In the genomic region with DNA sequence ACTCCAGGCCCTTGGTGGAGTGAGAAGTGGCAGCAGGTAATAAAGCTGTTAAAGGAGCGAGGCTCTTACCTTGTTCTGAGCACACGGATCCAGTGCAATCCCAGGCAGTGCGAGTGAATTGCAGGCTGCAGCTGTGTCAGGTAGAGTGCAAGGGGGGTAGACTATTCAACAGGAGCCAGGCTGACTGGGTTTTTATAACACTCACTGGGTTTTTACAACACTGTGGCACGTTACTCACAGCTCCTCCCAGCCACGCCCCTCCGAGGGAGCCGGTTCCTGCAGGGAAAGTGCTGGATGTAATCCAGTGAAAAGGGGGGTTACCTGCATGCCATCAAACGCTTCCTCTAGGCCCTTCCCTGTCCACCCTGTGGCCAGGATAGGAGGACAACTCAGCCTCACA, we compare ENCODE assay signal across 17 cellular contexts. TPM values are rescaled to one million over a fixed set of nuclear protein-coding genes. Genes with fewer than 3 reads are reported as not detected.
DNase-seq lines count a peak whose midpoint lies in the region; ATAC-seq and TF ChIP-seq lines count a peak whose summit lies in the region.
"Had no signal": no experiment of that assay in that cellular context is flagged by ENCODE, and none has a peak within 500 bp of the region (broad histone marks: within the 10 kb centered on the region; RNA-seq: fewer than 3 reads in every experiment).

No MANE protein-coding gene starts in this region.

- POLR2A ChIA-PET in WTC11 (lab: Charles Lee), result no interaction called here
- POLR2A ChIA-PET in CD4-positive, alpha-beta memory T cell (lab: Charles Lee; ENCODE audit: partially characterized antibody), result no interaction called here

- H3K36me3 Mint-ChIP-seq in WTC11, result no peaks in the 10 kb centered on the region
- H3K36me3 Mint-ChIP-seq in CD4-positive, alpha-beta memory T cell, result no peaks in the 10 kb centered on the region
- H3K36me3 Mint-ChIP-seq: activated naive CD4-positive, alpha-beta T cell treated with anti-CD3 and anti-CD28 coated beads, Interleukin-2, amount 10 ng/mL, durations not matched to agents 7 days and 5 days had no signal

- TF ChIP-seq CTCF in WTC11 (IDR thresholded peaks at IDR 0.05), result no peak

- no peaks in the 10 kb centered on the region for H3K27me3 Mint-ChIP-seq in WTC11 (ENCODE audit: low read depth)
- H3K27me3 Mint-ChIP-seq in stimulated activated naive CD8-positive, alpha-beta T cell treated with anti-CD3 and anti-CD28 coated beads, Interleukin-15, amount 100 ng/mL, for 72 hours, result peaks cover 15% of the 10 kb centered on the region
- H3K27me3 Mint-ChIP-seq in CD4-positive, alpha-beta memory T cell, result peaks cover 15 to 32% of the 10 kb centered on the region in 2 donors

- H3K36me3 ChIP-seq in CD4-positive, alpha-beta memory T cell (ENCODE audit: insufficient read depth, low read length), result no peaks in the 10 kb centered on the region
- no peaks in the 10 kb centered on the region for H3K36me3 ChIP-seq in SJCRH30
- H3K36me3 ChIP-seq: MG63 had no signal

- no peak for DNase-seq in left cardiac atrium
- no peak for DNase-seq in Right ventricle myocardium superior
- peak; percentile 25 for DNase-seq in WTC11 (ENCODE audit: low spot score)
- DNase-seq in left colon, result peak; percentile 89 to 92
- no peak for DNase-seq in stimulated activated naive CD8-positive, alpha-beta T cell treated with anti-CD3 and anti-CD28 coated beads, Interleukin-15, amount 100 ng/mL, for 72 hours
- DNase-seq in activated naive CD4-positive, alpha-beta T cell treated with anti-CD3 and anti-CD28 coated beads, Interleukin-2, amount 50 U/mL, for 16 hours, result no peak
- no peak for DNase-seq in CD4-positive, alpha-beta memory T cell
- DNase-seq in SJCRH30, result no peak
- DNase-seq: activated naive CD4-positive, alpha-beta T cell treated with anti-CD3 and anti-CD28 coated beads, Interleukin-2, amount 10 ng/mL, durations not matched to agents 7 days and 5 days; cerebellar nuclear complex; hypothalamus; MG63; NCI-H446; stimulated activated CD4-positive, alpha-beta T cell treated with anti-CD3 and anti-CD28 coated beads, Interleukin-2, amount 100 ng/mL, for 24 hours had no signal

- no peak overlapping the region for H3K4me3 ChIP-seq in CD4-positive, alpha-beta memory T cell (ENCODE audit: low read length in 2 of 2)
- no peak overlapping the region for H3K4me3 ChIP-seq in SJCRH30
- H3K4me3 ChIP-seq: MG63 had no signal

- H3K9me3 ChIP-seq in CD4-positive, alpha-beta memory T cell (ENCODE audit: control insufficient read depth in 1 of 2, low read length in 2 of 2), result no peaks in the 10 kb centered on the region
- no peaks in the 10 kb centered on the region for H3K9me3 ChIP-seq in SJCRH30 (replicated peaks)
- H3K9me3 ChIP-seq: MG63 had no signal

- CTCF ChIA-PET in WTC11 (lab: Charles Lee), result interaction anchor here (0.9 to 3.8 kb wide), 4 partner anchors 18 to 132 kb away, joined by 3 to 20 read pairs (median 16); no protein-coding TSS in a partner anchor
- CTCF ChIA-PET in CD4-positive, alpha-beta memory T cell (lab: Charles Lee; ENCODE audit: partially characterized antibody), result interaction anchor here (1.1 to 1.3 kb wide), 2 partner anchors 18 to 55 kb away, joined by 3 to 6 read pairs; no protein-coding TSS in a partner anchor

- no peak overlapping the region for H3K27ac ChIP-seq in CD4-positive, alpha-beta memory T cell (ENCODE audit: low read depth, low read length)
- no peak overlapping the region for H3K27ac ChIP-seq in SJCRH30

- no peak overlapping the region for H3K4me3 Mint-ChIP-seq in WTC11
- H3K4me3 Mint-ChIP-seq in stimulated activated naive CD8-positive, alpha-beta T cell treated with anti-CD3 and anti-CD28 coated beads, Interleukin-15, amount 100 ng/mL, for 72 hours, result no peak overlapping the region
- no peak overlapping the region for H3K4me3 Mint-ChIP-seq in CD4-positive, alpha-beta memory T cell
- H3K4me3 Mint-ChIP-seq: activated naive CD4-positive, alpha-beta T cell treated with anti-CD3 and anti-CD28 coated beads, Interleukin-2, amount 10 ng/mL, durations not matched to agents 7 days and 5 days had no signal

- no peaks in the 10 kb centered on the region for H3K9me3 Mint-ChIP-seq in WTC11
- no peaks in the 10 kb centered on the region for H3K9me3 Mint-ChIP-seq in stimulated activated naive CD8-positive, alpha-beta T cell treated with anti-CD3 and anti-CD28 coated beads, Interleukin-15, amount 100 ng/mL, for 72 hours
- H3K9me3 Mint-ChIP-seq in CD4-positive, alpha-beta memory T cell, result peaks cover 0 to 2% (median 0%) of the 10 kb centered on the region in 8 donors
- H3K9me3 Mint-ChIP-seq: activated naive CD4-positive, alpha-beta T cell treated with anti-CD3 and anti-CD28 coated beads, Interleukin-2, amount 10 ng/mL, durations not matched to agents 7 days and 5 days had no signal

- no peak overlapping the region for H3K27ac Mint-ChIP-seq in WTC11
- H3K27ac Mint-ChIP-seq in stimulated activated naive CD8-positive, alpha-beta T cell treated with anti-CD3 and anti-CD28 coated beads, Interleukin-15, amount 100 ng/mL, for 72 hours, result no peak overlapping the region
- H3K27ac Mint-ChIP-seq in CD4-positive, alpha-beta memory T cell, result no peak overlapping the region
- H3K27ac Mint-ChIP-seq: activated naive CD4-positive, alpha-beta T cell treated with anti-CD3 and anti-CD28 coated beads, Interleukin-2, amount 10 ng/mL, durations not matched to agents 7 days and 5 days had no signal

- ATAC-seq in left cardiac atrium (peak; percentile 34 to 85), Right ventricle myocardium superior (ENCODE audit: poor library complexity) (no peak), WTC11 (peak; percentile 81), left colon (peak; percentile 93)
- ATAC-seq in stimulated activated naive CD8-positive, alpha-beta T cell treated with anti-CD3 and anti-CD28 coated beads, Interleukin-15, amount 100 ng/mL, for 72 hours, result no peak

- intact Hi-C loops in left cardiac atrium (cut with DNase I) (no loop called here), Right ventricle myocardium superior (cut with DNase I) (no loop called here), left colon (cut with DNase I, micrococcal nuclease) (no loop called here)
- intact Hi-C loops in CD4-positive, alpha-beta memory T cell (cut with micrococcal nuclease), result no loop called here

- no peaks in the 10 kb centered on the region for H3K27me3 ChIP-seq in CD4-positive, alpha-beta memory T cell (ENCODE audit: insufficient read depth, low read length)
- 0 out of 2 replicates have a peak, but pooled peaks cover 9% of the 10 kb centered on the region for H3K27me3 ChIP-seq in SJCRH30
- H3K27me3 ChIP-seq: MG63 had no signal

- H3K4me1 ChIP-seq in CD4-positive, alpha-beta memory T cell (ENCODE audit: insufficient read depth, low read length), result no peaks in the 10 kb centered on the region
- no peaks in the 10 kb centered on the region; the same call in 1 of the 2 replicates for H3K4me1 ChIP-seq in SJCRH30

- peaks cover 11% of the 10 kb centered on the region for H3K4me1 Mint-ChIP-seq in WTC11
- H3K4me1 Mint-ChIP-seq in stimulated activated naive CD8-positive, alpha-beta T cell treated with anti-CD3 and anti-CD28 coated beads, Interleukin-15, amount 100 ng/mL, for 72 hours, result peaks cover 12% of the 10 kb centered on the region
- no peaks in the 10 kb centered on the region for H3K4me1 Mint-ChIP-seq in CD4-positive, alpha-beta memory T cell

TF ChIP-seq in WTC11, 78 proteins besides CTCF, POLR2A, EP300 and RAD21 (continues in another document):
- TF ChIP-seq, protein P1, sequence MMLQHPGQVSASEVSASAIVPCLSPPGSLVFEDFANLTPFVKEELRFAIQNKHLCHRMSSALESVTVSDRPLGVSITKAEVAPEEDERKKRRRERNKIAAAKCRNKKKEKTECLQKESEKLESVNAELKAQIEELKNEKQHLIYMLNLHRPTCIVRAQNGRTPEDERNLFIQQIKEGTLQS (CRISPR knock-in tag; conservative IDR thresholded peaks at IDR 0.05), result no peak
- TF ChIP-seq ZNF416 (CRISPR knock-in tag; IDR thresholded peaks at IDR 0.05) (no peak), JUN (CRISPR knock-in tag; IDR thresholded peaks at IDR 0.05) (no peak), TP53 (CRISPR knock-in tag; IDR thresholded peaks at IDR 0.05) (no peak)
- TF ChIP-seq, protein P2, sequence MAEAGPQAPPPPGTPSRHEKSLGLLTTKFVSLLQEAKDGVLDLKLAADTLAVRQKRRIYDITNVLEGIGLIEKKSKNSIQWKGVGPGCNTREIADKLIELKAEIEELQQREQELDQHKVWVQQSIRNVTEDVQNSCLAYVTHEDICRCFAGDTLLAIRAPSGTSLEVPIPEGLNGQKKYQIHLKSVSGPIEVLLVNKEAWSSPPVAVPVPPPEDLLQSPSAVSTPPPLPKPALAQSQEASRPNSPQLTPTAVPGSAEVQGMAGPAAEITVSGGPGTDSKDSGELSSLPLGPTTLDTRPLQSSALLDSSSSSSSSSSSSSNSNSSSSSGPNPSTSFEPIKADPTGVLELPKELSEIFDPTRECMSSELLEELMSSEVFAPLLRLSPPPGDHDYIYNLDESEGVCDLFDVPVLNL (CRISPR knock-in tag; IDR thresholded peaks at IDR 0.05; ENCODE audit: borderline replicate concordance, low read depth), result no peak
- TF ChIP-seq, protein P3, sequence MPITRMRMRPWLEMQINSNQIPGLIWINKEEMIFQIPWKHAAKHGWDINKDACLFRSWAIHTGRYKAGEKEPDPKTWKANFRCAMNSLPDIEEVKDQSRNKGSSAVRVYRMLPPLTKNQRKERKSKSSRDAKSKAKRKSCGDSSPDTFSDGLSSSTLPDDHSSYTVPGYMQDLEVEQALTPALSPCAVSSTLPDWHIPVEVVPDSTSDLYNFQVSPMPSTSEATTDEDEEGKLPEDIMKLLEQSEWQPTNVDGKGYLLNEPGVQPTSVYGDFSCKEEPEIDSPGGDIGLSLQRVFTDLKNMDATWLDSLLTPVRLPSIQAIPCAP (CRISPR knock-in tag; IDR thresholded peaks at IDR 0.05), result no peak

RNA-seq across cellular contexts. Expression of a gene that starts 0.4 kb away (rescaled TPM):
- total RNA-seq in left cardiac atrium (not detected), Right ventricle myocardium superior (not detected), WTC11 (2021) (0.18 TPM in 1 of 3 replicates, not detected in the others), left colon (10 to 100 TPM; 39.8 to 82.8 TPM)
- total RNA-seq in CD4-positive, alpha-beta memory T cell, result not detected
- polyA plus RNA-seq in CD4-positive, alpha-beta memory T cell, result not detected
- total RNA-seq in SJCRH30 (2014; rRNA removed; shearing (Covaris generic)), result not detected in 2 replicates
- total RNA-seq: mucosa of gallbladder, pulmonary artery endothelial cell, urinary bladder had no signal

RNA-seq across cellular contexts. Expression of a gene that starts 24.8 kb away (rescaled TPM):
- 10 to 100 TPM in 1 of 2 donors, 1 to 10 TPM in 1; 4.4 to 18.5 TPM for total RNA-seq in left cardiac atrium
- total RNA-seq in Right ventricle myocardium superior, result 2.0 TPM
- 0.24 TPM in 1 of 3 replicates, not detected in the others for total RNA-seq in WTC11 (2021)
- total RNA-seq in left colon, result under 1 TPM; 0.49 to 0.75 TPM
- total RNA-seq in CD4-positive, alpha-beta memory T cell, result under 1 TPM in 1 of 2 experiments, not detected in 1; 0.38 TPM
- under 1 TPM in 1 of 2 donors, not detected in 1; 0.22 TPM for polyA plus RNA-seq in CD4-positive, alpha-beta memory T cell
- not detected in 2 replicates for total RNA-seq in SJCRH30 (2014; rRNA removed; shearing (Covaris generic))
- total RNA-seq: pulmonary artery endothelial cell had no signal

Comparison
In these comparisons a context has a peak if more than half of its experiments do, and no peak if none do; other contexts are left out.
1. ATAC-seq: peak in left cardiac atrium (2 of 2), WTC11 (single experiment) and left colon (single experiment); none in Right ventricle myocardium superior (single experiment) and stimulated activated naive CD8-positive, alpha-beta T cell treated with anti-CD3 and anti-CD28 coated beads, Interleukin-15, amount 100 ng/mL, for 72 hours (single experiment).
2. DNase-seq: peak in WTC11 (single experiment) and left colon (2 of 2); none in left cardiac atrium (single experiment), Right ventricle myocardium superior (single experiment), stimulated activated naive CD8-positive, alpha-beta T cell treated with anti-CD3 and anti-CD28 coated beads, Interleukin-15, amount 100 ng/mL, for 72 hours (0 of 2), activated naive CD4-positive, alpha-beta T cell treated with anti-CD3 and anti-CD28 coated beads, Interleukin-2, amount 50 U/mL, for 16 hours (single experiment), CD4-positive, alpha-beta memory T cell (0 of 5) and SJCRH30 (0 of 2).
3. RNA of a gene that starts 0.4 kb away (total RNA-seq): 39.8 to 82.8 TPM in left colon; not detected in left cardiac atrium, not detected in Right ventricle myocardium superior (single experiment), 0.18 TPM in WTC11, not detected in CD4-positive, alpha-beta memory T cell and not detected in SJCRH30; every median in the first group is over 10 times any median in the second.